ENCODE assay signal across 7 cellular contexts in genomic region chr19:41127362-41127761, GRCh38. TPM values are rescaled to one million over a fixed set of nuclear protein-coding genes. Genes with fewer than 3 reads are reported as not detected.
"Had no signal": no experiment of that assay in that cellular context is flagged by ENCODE, and none has a peak within 500 bp of the region (broad histone marks: within the 10 kb centered on the region; RNA-seq: fewer than 3 reads in every experiment).

No MANE protein-coding gene starts in this region.

RNA-seq across cellular contexts. Expression of gene CYP2F1, which starts 13.1 kb away (rescaled TPM):
- total RNA-seq: activated T-cell treated with anti-CD3 and anti-CD28 coated beads, Interleukin-2, amount 50 U/mL, for 72 hours; chondrocyte; heart right ventricle; lower leg skin; mucosa of descending colon; renal cortical epithelial cell had no signal
- polyA plus RNA-seq: heart right ventricle had no signal

RNA-seq across cellular contexts. Expression of gene CYP2A13, which starts 39.1 kb away (rescaled TPM):
- total RNA-seq: activated T-cell treated with anti-CD3 and anti-CD28 coated beads, Interleukin-2, amount 50 U/mL, for 72 hours; chondrocyte; esophagus squamous epithelium; heart right ventricle; lower leg skin; mucosa of descending colon; renal cortical epithelial cell had no signal
- polyA plus RNA-seq: heart right ventricle had no signal
